In the genomic region with DNA sequence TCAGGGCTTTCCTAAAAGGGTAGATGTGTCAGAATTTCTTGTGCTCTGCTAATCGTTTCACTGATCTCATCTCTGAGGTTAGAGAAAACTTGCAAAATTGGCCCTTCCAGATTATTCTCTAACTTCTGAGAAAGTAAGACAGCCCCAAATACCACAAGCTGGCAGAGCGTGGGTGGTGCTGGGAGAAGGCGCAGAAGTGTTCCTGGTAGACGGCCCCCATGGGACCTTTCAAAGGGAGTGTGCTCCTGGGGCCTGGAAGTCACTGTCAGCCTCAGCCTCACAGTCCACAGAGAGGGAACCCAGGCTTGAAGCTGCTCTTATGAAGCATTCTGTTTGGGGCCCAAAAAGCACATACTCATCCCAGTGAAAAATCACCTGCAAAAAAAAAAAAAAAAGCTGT, we compare ENCODE assay signal across 24 cellular contexts.
"Had no signal": no experiment of that assay in that cellular context is flagged by ENCODE, and none has a peak within 500 bp of the region (broad histone marks: within the 10 kb centered on the region; RNA-seq: fewer than 3 reads in every experiment).

No MANE protein-coding gene starts in this region.

- FAIRE-seq: keratinocyte had no signal

- H3K27me3 ChIP-seq: gastrocnemius medialis, right atrium auricular region, spleen, testis, tibial artery, uterus had no signal

- H3K4me3 ChIP-seq: dorsolateral prefrontal cortex, gastrocnemius medialis, lower lobe of right lung, prostate gland, right atrium auricular region, skin epidermis, spleen, testis, tibial artery, uterus had no signal

- H3K36me3 ChIP-seq: gastrocnemius medialis, lower lobe of right lung, neutrophil, prostate gland, right atrium auricular region, spleen, tibial artery, uterus had no signal

- H3K27ac Mint-ChIP-seq: memory B cell; natural killer cell; stimulated activated memory B cell treated with anti-CD40 and anti-IgM and Interleukin-4, amounts not matched to agents 10 μg/mL and 1 μg/mL and 100 μg/mL, for 72 hours; type B pancreatic cell had no signal

- H3K4me1 ChIP-seq: lower lobe of right lung, prostate gland, spleen, testis, uterus had no signal

- H3K4me1 Mint-ChIP-seq: memory B cell; natural killer cell; stimulated activated memory B cell treated with anti-CD40 and anti-IgM and Interleukin-4, amounts not matched to agents 10 μg/mL and 1 μg/mL and 100 μg/mL, for 72 hours had no signal

- H3K9me3 ChIP-seq: gastrocnemius medialis, lower lobe of right lung, neutrophil, prostate gland, right atrium auricular region, spleen, testis, tibial artery, uterus had no signal

- H3K36me3 Mint-ChIP-seq: memory B cell; natural killer cell; stimulated activated memory B cell treated with anti-CD40 and anti-IgM and Interleukin-4, amounts not matched to agents 10 μg/mL and 1 μg/mL and 100 μg/mL, for 72 hours; type B pancreatic cell had no signal

- H3K9me3 Mint-ChIP-seq: memory B cell; natural killer cell; stimulated activated memory B cell treated with anti-CD40 and anti-IgM and Interleukin-4, amounts not matched to agents 10 μg/mL and 1 μg/mL and 100 μg/mL, for 72 hours; type B pancreatic cell had no signal

- DNase-seq: cortex of kidney; dorsolateral prefrontal cortex; effector CD4-positive, alpha-beta T cell; foreskin fibroblast; gastrocnemius medialis; head of caudate nucleus; left ventricle myocardium superior; lower lobe of right lung; natural killer cell; spleen; stimulated activated CD4-positive, alpha-beta T cell treated with anti-CD3 and anti-CD28 coated beads, Interleukin-4, amount 100 ng/mL, for 4 hours; stimulated activated naive CD8-positive, alpha-beta T cell treated with anti-CD3 and anti-CD28 coated beads, Interleukin-15, Interleukin-2, amounts not matched to agents 100 U/mL and 50 U/mL, for 24 hours; substantia nigra; testis; tibial artery; uterus had no signal

- H3K27ac ChIP-seq: dorsolateral prefrontal cortex, gastrocnemius medialis, lower lobe of right lung, neutrophil, prostate gland, right atrium auricular region, skin epidermis, spleen, testis, tibial artery, uterus had no signal

- H3K4me3 Mint-ChIP-seq: memory B cell; natural killer cell; stimulated activated memory B cell treated with anti-CD40 and anti-IgM and Interleukin-4, amounts not matched to agents 10 μg/mL and 1 μg/mL and 100 μg/mL, for 72 hours; type B pancreatic cell had no signal
